ENCODE assay signal across 21 cellular contexts in genomic region chr13:78410847-78411246, GRCh38.
DNase-seq lines count a peak whose midpoint lies in the region; ATAC-seq, FAIRE-seq and TF ChIP-seq lines count a peak whose summit lies in the region.
"Had no signal": no experiment of that assay in that cellular context is flagged by ENCODE, and none has a peak within 500 bp of the region (broad histone marks: within the 10 kb centered on the region; RNA-seq: fewer than 3 reads in every experiment).

No MANE protein-coding gene starts in this region.

- no peak overlapping the region for H4K8ac ChIP-seq in H1 (ENCODE audit: extremely low read depth, insufficient read depth, low read length)

- no peak overlapping the region for H3K56ac ChIP-seq in H1 (replicated peaks; ENCODE audit: insufficient read length, low read depth, low read length)

- peak overlapping the region; percentile 37; the same call in 1 of the 2 replicates for H3K27ac Mint-ChIP-seq in GM23338
- H3K27ac Mint-ChIP-seq: B cell; CD4-positive, alpha-beta T cell; CD8-positive, alpha-beta T cell had no signal

- no peak overlapping the region for H3K23ac ChIP-seq in H1 (ENCODE audit: insufficient read length)

- H3K18ac ChIP-seq in H1 (ENCODE audit: extremely low read depth, low read length): no peak overlapping the region

- TF ChIP-seq EP300 in H1 (IDR thresholded peaks at IDR 0.05; ENCODE audit: borderline replicate concordance in 1 of 2, low read depth in 2 of 2, low read length in 2 of 2): no peak

- no peak overlapping the region for H2AK5ac ChIP-seq in H1 (ENCODE audit: low read depth, low read length)

- H2BK12ac ChIP-seq in H1 (ENCODE audit: low read depth, low read length): no peak overlapping the region

- H3K27ac ChIP-seq in GM23338 (ENCODE audit: low read depth): no peak overlapping the region
- no peak overlapping the region for H3K27ac ChIP-seq in H1 (ENCODE audit: low read depth, low read length)
- H3K27ac ChIP-seq: 22Rv1; A549; BLaER1 treated with 17β-estradiol and CSF1 and Interleukin-3, amounts not matched to agents 10 nM and 100 nM; C4-2B had no signal

- H2BK120ac ChIP-seq in H1 (replicated peaks; ENCODE audit: low read depth, low read length): no peak overlapping the region

- H3K4me3 Mint-ChIP-seq in GM23338: no peak overlapping the region
- H3K4me3 Mint-ChIP-seq: B cell; CD4-positive, alpha-beta T cell; CD8-positive, alpha-beta T cell had no signal

- H3K4me1 Mint-ChIP-seq in GM23338: peaks cover 8% of the 10 kb centered on the region
- H3K4me1 Mint-ChIP-seq: B cell had no signal

- H3K9me3 Mint-ChIP-seq in GM23338: no peaks in the 10 kb centered on the region
- H3K9me3 Mint-ChIP-seq: CD4-positive, alpha-beta T cell; CD8-positive, alpha-beta T cell had no signal

- H3K4me2 ChIP-seq in GM23338 (no peak overlapping the region), H1 (ENCODE audit: insufficient read depth in 1 of 2, low read depth in 2 of 2, low read length in 2 of 2) (no peak overlapping the region)
- H3K4me2 ChIP-seq: A549; BLaER1 treated with 17β-estradiol and CSF1 and Interleukin-3, amounts not matched to agents 10 nM and 100 nM had no signal

- H3K4me1 ChIP-seq in GM23338 (ENCODE audit: insufficient read depth) (no peaks in the 10 kb centered on the region), H1 (replicated peaks in 1 of 4; ENCODE audit: control insufficient read depth in 3 of 4, insufficient read depth in 4 of 4, low read length in 3 of 4) (peaks cover 0 to 2% (median 0%) of the 10 kb centered on the region in 4 experiments; a peak in 1 of 7 replicates)
- H3K4me1 ChIP-seq: A549; BLaER1 treated with 17β-estradiol and CSF1 and Interleukin-3, amounts not matched to agents 10 nM and 100 nM; Caco-2 had no signal

- no peak for DNase-seq in GM23338 (ENCODE audit: low spot score)
- DNase-seq in H1 (ENCODE audit: low read depth in 1 of 2, low spot score in 2 of 2): no peak
- DNase-seq in anterior cingulate cortex (lab: John Stamatoyannopoulos, UW): no peak
- DNase-seq: AML-193; Caco-2; Calu3; CD4-positive, alpha-beta T cell; CD8-positive, alpha-beta T cell; DMS79 treated with DMSO at 0.1 percent for 48 hours; GF-D8 had no signal

- H3K4me3 ChIP-seq in GM23338 (no peak overlapping the region), H1 (ENCODE audit: extremely low read depth in 1 of 4, insufficient read depth in 2 of 4, low read depth in 3 of 4, low read length in 4 of 4) (no peak overlapping the region)
- H3K4me3 ChIP-seq: A549; BLaER1 treated with 17β-estradiol and CSF1 and Interleukin-3, amounts not matched to agents 10 nM and 100 nM had no signal

- TF ChIP-seq RAD21 in H1 (IDR thresholded peaks at IDR 0.05 in 1 of 2, conservative IDR thresholded peaks at IDR 0.05 in 1 of 2; ENCODE audit: low read depth in 2 of 2, low read length in 2 of 2): no peak

- no peaks in the 10 kb centered on the region for H3K36me3 Mint-ChIP-seq in GM23338 (ENCODE audit: low read depth)
- H3K36me3 Mint-ChIP-seq: CD8-positive, alpha-beta T cell had no signal

- no peak overlapping the region for H2AFZ ChIP-seq in GM23338
- no peak overlapping the region for H2AFZ ChIP-seq in H1 (ENCODE audit: low read length)

- H2BK5ac ChIP-seq in H1 (ENCODE audit: low read depth, low read length): no peak overlapping the region

- no peaks in the 10 kb centered on the region for H3F3A ChIP-seq in GM23338 (replicated peaks; ENCODE audit: low read depth)

- H3K27me3 Mint-ChIP-seq in GM23338 (ENCODE audit: insufficient read depth, low read depth, poor library complexity): no peaks in the 10 kb centered on the region
- H3K27me3 Mint-ChIP-seq: B cell; CD4-positive, alpha-beta T cell had no signal

- H3K23me2 ChIP-seq in H1 (ENCODE audit: low read depth, low read length): no peaks in the 10 kb centered on the region

- CTCF ChIA-PET in H1 (lab: Charles Lee; ENCODE audit: partially characterized antibody): interaction anchor here (0.9 to 1.1 kb wide), 3 partner anchors 11 to 348 kb away, joined by 3 to 5 read pairs (median 4); no protein-coding TSS in a partner anchor

- no peaks in the 10 kb centered on the region for H3K9me3 ChIP-seq in H1 (ENCODE audit: insufficient read depth in 2 of 2, low read depth in 1 of 2, low read length in 1 of 2)
- H3K9me3 ChIP-seq: A549; BLaER1 treated with 17β-estradiol and CSF1 and Interleukin-3, amounts not matched to agents 10 nM and 100 nM; Caco-2 had no signal

- H4K91ac ChIP-seq in H1 (replicated peaks; ENCODE audit: insufficient read length, low read length): no peak overlapping the region

- no peak overlapping the region for H2BK15ac ChIP-seq in H1 (ENCODE audit: low read length)

- no peak for FAIRE-seq in H1 (lab: Jason Lieb, UNC)
- FAIRE-seq: A549, D721Med, G401.6, GM12891, GM19239 had no signal

- no peaks in the 10 kb centered on the region for H3K36me3 ChIP-seq in GM23338 (ENCODE audit: insufficient read depth)
- H3K36me3 ChIP-seq in H1 (ENCODE audit: control insufficient read depth in 2 of 4, insufficient read depth in 4 of 4, low read length in 3 of 4): no peaks in the 10 kb centered on the region
- H3K36me3 ChIP-seq: BLaER1 treated with 17β-estradiol and CSF1 and Interleukin-3, amounts not matched to agents 10 nM and 100 nM had no signal

- H3K14ac ChIP-seq in H1 (ENCODE audit: insufficient read length): peak overlapping the region; percentile 97

- H3K27me3 ChIP-seq in GM23338 (ENCODE audit: insufficient read depth): no peaks in the 10 kb centered on the region
- no peaks in the 10 kb centered on the region for H3K27me3 ChIP-seq in H1 (replicated peaks in 1 of 4; ENCODE audit: control insufficient read depth in 3 of 4, extremely low read depth in 1 of 4, insufficient read depth in 3 of 4, low read length in 3 of 4)
- H3K27me3 ChIP-seq: BLaER1 treated with 17β-estradiol and CSF1 and Interleukin-3, amounts not matched to agents 10 nM and 100 nM had no signal

- H2BK20ac ChIP-seq in H1 (ENCODE audit: low read length): no peak overlapping the region

- 0 out of 2 replicates have a peak, but pooled peaks cover 2% of the 10 kb centered on the region for H3K9me2 ChIP-seq in GM23338 (ENCODE audit: insufficient read depth)

- TF ChIP-seq POLR2A in H1 (IDR thresholded peaks at IDR 0.05; ENCODE audit: control extremely low read depth in 1 of 2, low read depth in 2 of 2, low read length in 2 of 2): no peak

- TF ChIP-seq CTCF in GM23338 (conservative IDR thresholded peaks at IDR 0.05; ENCODE audit: low read depth in 2 of 2): no peak
- TF ChIP-seq CTCF in H1 (IDR thresholded peaks at IDR 0.05; ENCODE audit: control extremely low read depth in 1 of 3, insufficient read depth in 1 of 3, low read depth in 1 of 3, low read length in 3 of 3): no peak

- POLR2A ChIA-PET in H1 (lab: Charles Lee; ENCODE audit: partially characterized antibody): interaction anchor here (1.0 kb wide), 1 partner anchor 19 kb away, joined by 3 read pairs; no protein-coding TSS in a partner anchor

- H3K4ac ChIP-seq in H1 (replicated peaks; ENCODE audit: insufficient read length, low read depth, low read length): no peak overlapping the region

- no peaks in the 10 kb centered on the region for H3K79me2 ChIP-seq in GM23338 (replicated peaks; ENCODE audit: insufficient read depth)
- no peaks in the 10 kb centered on the region for H3K79me2 ChIP-seq in H1 (ENCODE audit: control insufficient read depth in 1 of 2, insufficient read depth in 2 of 2, low read length in 2 of 2)

- WGBS in H1 (ENCODE audit: extremely low coverage in 1 of 2, insufficient coverage in 1 of 2, insufficient read length in 1 of 2, insufficient replicate concordance in 2 of 2, low coverage in 1 of 2, low lambda C conversion rate in 2 of 2, missing lambda C conversion rate in 1 of 2), 2 experiments: 85% methylated on average over 1 of the region's 1 CpG; no CpG with 5 or more reads in 1 of the 2 experiments

- no peak for ATAC-seq in GM23338
- peak; percentile 55 for ATAC-seq in HG02885 (IDR thresholded peaks at IDR 0.05; ENCODE audit: poor library complexity, unreplicated experiment)
- ATAC-seq in esophagus mucosa: no peak
- ATAC-seq: A549; CD8-positive, alpha-beta T cell had no signal

- H3K9ac ChIP-seq in H1 (replicated peaks in 1 of 4; ENCODE audit: extremely low read depth in 1 of 4, low read depth in 3 of 4, low read length in 3 of 4): no peak overlapping the region
- H3K9ac ChIP-seq: BLaER1 treated with 17β-estradiol and CSF1 and Interleukin-3, amounts not matched to agents 10 nM and 100 nM had no signal

- H3K79me1 ChIP-seq in H1 (ENCODE audit: low read depth, low read length): no peaks in the 10 kb centered on the region

- H4K5ac ChIP-seq in H1 (ENCODE audit: insufficient read length, low read depth, low read length): no peak overlapping the region

- no peaks in the 10 kb centered on the region for H4K20me1 ChIP-seq in GM23338 (replicated peaks; ENCODE audit: insufficient read depth)
- H4K20me1 ChIP-seq in H1 (replicated peaks in 1 of 2; ENCODE audit: control insufficient read depth in 1 of 2, insufficient read depth in 2 of 2, low read length in 2 of 2): no peaks in the 10 kb centered on the region
- H4K20me1 ChIP-seq: BLaER1 treated with 17β-estradiol and CSF1 and Interleukin-3, amounts not matched to agents 10 nM and 100 nM had no signal

TF ChIP-seq in GM23338, 12 proteins besides CTCF, POLR2A, EP300 and RAD21 (continues in another document):
- no peak for TF ChIP-seq CREB1 (CRISPR knock-in tag; IDR thresholded peaks at IDR 0.05; ENCODE audit: low read depth)

TF ChIP-seq in H1, 55 proteins besides CTCF, POLR2A, EP300 and RAD21:
- no peak for TF ChIP-seq CBX5 (IDR thresholded peaks at IDR 0.05; ENCODE audit: low read depth, low read length)
- TF ChIP-seq TAF7 (optimal IDR thresholded peaks at IDR 0.05; ENCODE audit: borderline replicate concordance, low read depth, low read length): no peak
- no peak for TF ChIP-seq CHD1 (IDR thresholded peaks at IDR 0.05; ENCODE audit: low read depth, low read length)
- TF ChIP-seq HDAC2 (IDR thresholded peaks at IDR 0.05; ENCODE audit: borderline replicate concordance in 1 of 2, low read depth in 2 of 2, low read length in 2 of 2): no peak
- TF ChIP-seq CBX8 (IDR thresholded peaks at IDR 0.05; ENCODE audit: borderline replicate concordance, low read depth, low read length): no peak
- no peak for TF ChIP-seq SIX5 (IDR thresholded peaks at IDR 0.05; ENCODE audit: low read depth, low read length)
- TF ChIP-seq KDM1A (IDR thresholded peaks at IDR 0.05; ENCODE audit: borderline replicate concordance, low read length): no peak
- TF ChIP-seq RBBP5 (IDR thresholded peaks at IDR 0.05; ENCODE audit: borderline replicate concordance, low read depth, low read length): no peak
- no peak for TF ChIP-seq MAFK (IDR thresholded peaks at IDR 0.05; ENCODE audit: low read depth, low read length)
- TF ChIP-seq CTBP2 (IDR thresholded peaks at IDR 0.05; ENCODE audit: borderline replicate concordance, insufficient read depth, insufficient read length, low read length): no peak
- TF ChIP-seq TAF1 (IDR thresholded peaks at IDR 0.05; ENCODE audit: low read depth, low read length): no peak
- no peak for TF ChIP-seq KDM5A (IDR thresholded peaks at IDR 0.05; ENCODE audit: low read length)
